Comparison of ENCODE assay signal across 22 cellular contexts in the genomic region with DNA sequence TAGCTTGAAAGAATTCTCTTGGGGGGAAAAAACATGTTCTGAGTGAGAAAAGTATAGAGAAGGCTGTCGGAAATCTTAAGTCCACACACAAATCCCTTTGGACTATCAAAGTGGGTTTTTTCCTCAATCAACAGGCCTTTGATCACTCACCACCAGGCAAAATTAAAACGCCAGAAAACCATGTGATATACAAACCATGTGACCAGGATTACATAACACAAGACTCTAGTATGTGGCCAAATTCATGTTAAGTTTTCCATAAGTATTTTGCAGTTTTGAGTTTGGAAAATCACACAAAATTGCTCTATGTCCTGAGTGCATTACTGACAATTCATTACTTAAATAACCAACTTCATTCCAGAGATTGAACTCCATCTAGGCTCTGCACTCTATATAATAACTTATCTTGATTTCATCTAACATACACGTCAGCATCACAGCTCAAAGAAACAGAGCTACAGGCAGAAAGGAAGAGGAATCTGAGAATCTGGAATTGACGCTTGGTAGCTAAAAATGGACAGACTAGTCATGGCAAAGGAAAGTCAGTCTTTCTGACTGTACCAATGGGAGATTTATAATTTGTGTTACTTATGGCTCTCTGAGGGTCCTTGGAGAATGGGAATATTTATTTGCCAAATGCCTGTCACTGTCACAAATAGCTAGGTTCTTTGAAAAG.
"Had no signal": no experiment of that assay in that cellular context is flagged by ENCODE, and none has a peak within 500 bp of the region (broad histone marks: within the 10 kb centered on the region; RNA-seq: fewer than 3 reads in every experiment).

No MANE protein-coding gene starts in this region.

- H3K4me2 ChIP-seq: PC-9 had no signal

- H3K27ac Mint-ChIP-seq: activated naive CD4-positive, alpha-beta T cell treated with anti-CD3 and anti-CD28 coated beads, Interleukin-2, amount 10 ng/mL, durations not matched to agents 7 days and 5 days; IgD-negative memory B cell had no signal

- H3K4me3 ChIP-seq: cardiac muscle cell, colonic mucosa, MG63, PC-9 had no signal

- H3K4me3 Mint-ChIP-seq: activated CD8-positive, alpha-beta T cell treated with anti-CD3 and anti-CD28 coated beads, Interleukin-2, amount 10 ng/mL, durations not matched to agents 7 days and 5 days; activated naive CD4-positive, alpha-beta T cell treated with anti-CD3 and anti-CD28 coated beads, Interleukin-2, amount 10 ng/mL, durations not matched to agents 7 days and 5 days; activated naive CD8-positive, alpha-beta T cell treated with anti-CD3 and anti-CD28 coated beads for 36 hours; activated T-cell treated with anti-CD3 and anti-CD28 coated beads, Interleukin-2, amount 50 U/mL, for 4 hours; IgD-negative memory B cell; T-helper 2 cell treated with Interferon-gamma antibody and Interleukin-4, amounts not matched to agents 5 μg/mL and 100 μg/mL, for 36 hours had no signal

- H2AFZ ChIP-seq: PC-9 had no signal

- H3K27me3 Mint-ChIP-seq: activated naive CD8-positive, alpha-beta T cell treated with anti-CD3 and anti-CD28 coated beads for 36 hours; IgD-negative memory B cell had no signal

- H3K36me3 ChIP-seq: brain microvascular endothelial cell, cardiac muscle cell, colonic mucosa, MG63 had no signal

- H3K4me1 ChIP-seq: colonic mucosa had no signal

- H3K9me3 ChIP-seq: colonic mucosa, MG63 had no signal

- H3K27me3 ChIP-seq: brain microvascular endothelial cell, cardiac muscle cell, colonic mucosa, MG63 had no signal

- H3K27ac ChIP-seq: brain microvascular endothelial cell, cardiac muscle cell, colonic mucosa, PC-9 had no signal

- DNase-seq: activated CD4-positive, alpha-beta T cell treated with anti-CD3 and anti-CD28 coated beads for 48 hours; activated CD4-positive, alpha-beta T cell treated with anti-CD3 and anti-CD28 coated beads, Interleukin-2, amount 50 U/mL, for 4 hours; activated CD8-positive, alpha-beta T cell treated with anti-CD3 and anti-CD28 coated beads, Interleukin-2, amount 10 ng/mL, durations not matched to agents 7 days and 5 days; activated gamma-delta T cell; activated naive CD4-positive, alpha-beta T cell treated with anti-CD3 and anti-CD28 coated beads, Interleukin-2, amount 10 ng/mL, durations not matched to agents 7 days and 5 days; activated naive CD8-positive, alpha-beta T cell treated with anti-CD3 and anti-CD28 coated beads for 36 hours; activated T-cell treated with anti-CD3 and anti-CD28 coated beads, Interleukin-2, amount 50 U/mL, for 4 hours; cerebellar nuclear complex; colonic mucosa; MG63; NCI-H1092; NCI-H1417 treated with DMSO at 0.1 percent for 48 hours; NCI-H1694; NCI-H2029 treated with DMSO at 0.1 percent for 48 hours; NCI-H345; NCI-H510A treated with DMSO at 0.1 percent for 48 hours; PC-9; SHP77 treated with DMSO at 0.1 percent for 48 hours had no signal

- H3K36me3 Mint-ChIP-seq: activated naive CD4-positive, alpha-beta T cell treated with anti-CD3 and anti-CD28 coated beads, Interleukin-2, amount 10 ng/mL, durations not matched to agents 7 days and 5 days; activated naive CD8-positive, alpha-beta T cell treated with anti-CD3 and anti-CD28 coated beads for 36 hours had no signal
